Comparison of ENCODE assay signal across 1 cellular context in the genomic region with DNA sequence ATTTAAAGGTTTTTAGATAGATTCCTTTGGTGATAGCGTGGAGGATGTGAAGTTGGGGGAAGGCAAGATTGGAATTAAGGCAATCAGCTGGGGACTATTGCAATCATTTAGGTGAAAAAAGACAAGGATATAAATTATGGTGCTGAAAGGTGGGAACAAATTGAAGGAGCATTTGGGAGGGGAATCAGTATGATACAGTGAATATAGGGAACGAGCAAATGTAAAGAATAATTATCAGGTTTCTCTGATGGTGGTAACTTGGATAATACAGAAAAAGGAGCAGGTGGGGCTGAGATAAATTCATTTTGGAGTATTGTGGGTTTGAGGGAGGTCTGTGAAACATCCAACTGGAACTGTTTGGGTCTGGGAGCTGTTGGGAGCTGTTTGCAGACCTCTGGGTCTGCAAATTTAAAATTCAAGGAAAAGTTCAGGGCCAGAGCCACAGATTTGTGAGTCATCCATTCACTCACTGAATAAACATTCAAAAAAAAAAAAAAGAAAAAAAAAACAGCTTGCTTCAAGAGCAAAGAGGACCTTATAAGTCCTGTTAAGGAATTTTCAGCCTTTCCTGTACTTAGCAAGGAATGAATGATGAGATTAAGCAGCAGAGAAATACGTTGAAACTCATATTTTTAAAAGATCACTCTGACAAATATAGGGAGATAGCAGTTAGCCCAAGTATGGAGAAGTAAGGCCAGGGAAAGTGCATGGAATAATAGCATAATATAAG.
TF ChIP-seq lines count a peak whose summit lies in the region.

No MANE protein-coding gene starts in this region.

TF ChIP-seq in HepG2, 621 proteins besides CTCF, POLR2A, EP300 and RAD21 (continued from another document and continues in another):
- TF ChIP-seq, protein P1, sequence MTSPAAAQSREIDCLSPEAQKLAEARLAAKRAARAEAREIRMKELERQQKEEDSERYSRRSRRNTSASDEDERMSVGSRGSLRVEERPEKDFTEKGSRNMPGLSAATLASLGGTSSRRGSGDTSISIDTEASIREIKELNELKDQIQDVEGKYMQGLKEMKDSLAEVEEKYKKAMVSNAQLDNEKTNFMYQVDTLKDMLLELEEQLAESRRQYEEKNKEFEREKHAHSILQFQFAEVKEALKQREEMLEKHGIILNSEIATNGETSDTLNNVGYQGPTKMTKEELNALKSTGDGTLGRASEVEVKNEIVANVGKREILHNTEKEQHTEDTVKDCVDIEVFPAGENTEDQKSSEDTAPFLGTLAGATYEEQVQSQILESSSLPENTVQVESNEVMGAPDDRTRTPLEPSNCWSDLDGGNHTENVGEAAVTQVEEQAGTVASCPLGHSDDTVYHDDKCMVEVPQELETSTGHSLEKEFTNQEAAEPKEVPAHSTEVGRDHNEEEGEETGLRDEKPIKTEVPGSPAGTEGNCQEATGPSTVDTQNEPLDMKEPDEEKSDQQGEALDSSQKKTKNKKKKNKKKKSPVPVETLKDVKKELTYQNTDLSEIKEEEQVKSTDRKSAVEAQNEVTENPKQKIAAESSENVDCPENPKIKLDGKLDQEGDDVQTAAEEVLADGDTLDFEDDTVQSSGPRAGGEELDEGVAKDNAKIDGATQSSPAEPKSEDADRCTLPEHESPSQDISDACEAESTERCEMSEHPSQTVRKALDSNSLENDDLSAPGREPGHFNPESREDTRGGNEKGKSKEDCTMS (CRISPR knock-in tag; conservative IDR thresholded peaks at IDR 0.05) = no peak
- TF ChIP-seq NFE2L2 (IDR thresholded peaks at IDR 0.05; ENCODE audit: low read length) = no peak
- TF ChIP-seq ZNF543 (CRISPR knock-in tag; IDR thresholded peaks at IDR 0.05) = no peak
- TF ChIP-seq, protein P2, sequence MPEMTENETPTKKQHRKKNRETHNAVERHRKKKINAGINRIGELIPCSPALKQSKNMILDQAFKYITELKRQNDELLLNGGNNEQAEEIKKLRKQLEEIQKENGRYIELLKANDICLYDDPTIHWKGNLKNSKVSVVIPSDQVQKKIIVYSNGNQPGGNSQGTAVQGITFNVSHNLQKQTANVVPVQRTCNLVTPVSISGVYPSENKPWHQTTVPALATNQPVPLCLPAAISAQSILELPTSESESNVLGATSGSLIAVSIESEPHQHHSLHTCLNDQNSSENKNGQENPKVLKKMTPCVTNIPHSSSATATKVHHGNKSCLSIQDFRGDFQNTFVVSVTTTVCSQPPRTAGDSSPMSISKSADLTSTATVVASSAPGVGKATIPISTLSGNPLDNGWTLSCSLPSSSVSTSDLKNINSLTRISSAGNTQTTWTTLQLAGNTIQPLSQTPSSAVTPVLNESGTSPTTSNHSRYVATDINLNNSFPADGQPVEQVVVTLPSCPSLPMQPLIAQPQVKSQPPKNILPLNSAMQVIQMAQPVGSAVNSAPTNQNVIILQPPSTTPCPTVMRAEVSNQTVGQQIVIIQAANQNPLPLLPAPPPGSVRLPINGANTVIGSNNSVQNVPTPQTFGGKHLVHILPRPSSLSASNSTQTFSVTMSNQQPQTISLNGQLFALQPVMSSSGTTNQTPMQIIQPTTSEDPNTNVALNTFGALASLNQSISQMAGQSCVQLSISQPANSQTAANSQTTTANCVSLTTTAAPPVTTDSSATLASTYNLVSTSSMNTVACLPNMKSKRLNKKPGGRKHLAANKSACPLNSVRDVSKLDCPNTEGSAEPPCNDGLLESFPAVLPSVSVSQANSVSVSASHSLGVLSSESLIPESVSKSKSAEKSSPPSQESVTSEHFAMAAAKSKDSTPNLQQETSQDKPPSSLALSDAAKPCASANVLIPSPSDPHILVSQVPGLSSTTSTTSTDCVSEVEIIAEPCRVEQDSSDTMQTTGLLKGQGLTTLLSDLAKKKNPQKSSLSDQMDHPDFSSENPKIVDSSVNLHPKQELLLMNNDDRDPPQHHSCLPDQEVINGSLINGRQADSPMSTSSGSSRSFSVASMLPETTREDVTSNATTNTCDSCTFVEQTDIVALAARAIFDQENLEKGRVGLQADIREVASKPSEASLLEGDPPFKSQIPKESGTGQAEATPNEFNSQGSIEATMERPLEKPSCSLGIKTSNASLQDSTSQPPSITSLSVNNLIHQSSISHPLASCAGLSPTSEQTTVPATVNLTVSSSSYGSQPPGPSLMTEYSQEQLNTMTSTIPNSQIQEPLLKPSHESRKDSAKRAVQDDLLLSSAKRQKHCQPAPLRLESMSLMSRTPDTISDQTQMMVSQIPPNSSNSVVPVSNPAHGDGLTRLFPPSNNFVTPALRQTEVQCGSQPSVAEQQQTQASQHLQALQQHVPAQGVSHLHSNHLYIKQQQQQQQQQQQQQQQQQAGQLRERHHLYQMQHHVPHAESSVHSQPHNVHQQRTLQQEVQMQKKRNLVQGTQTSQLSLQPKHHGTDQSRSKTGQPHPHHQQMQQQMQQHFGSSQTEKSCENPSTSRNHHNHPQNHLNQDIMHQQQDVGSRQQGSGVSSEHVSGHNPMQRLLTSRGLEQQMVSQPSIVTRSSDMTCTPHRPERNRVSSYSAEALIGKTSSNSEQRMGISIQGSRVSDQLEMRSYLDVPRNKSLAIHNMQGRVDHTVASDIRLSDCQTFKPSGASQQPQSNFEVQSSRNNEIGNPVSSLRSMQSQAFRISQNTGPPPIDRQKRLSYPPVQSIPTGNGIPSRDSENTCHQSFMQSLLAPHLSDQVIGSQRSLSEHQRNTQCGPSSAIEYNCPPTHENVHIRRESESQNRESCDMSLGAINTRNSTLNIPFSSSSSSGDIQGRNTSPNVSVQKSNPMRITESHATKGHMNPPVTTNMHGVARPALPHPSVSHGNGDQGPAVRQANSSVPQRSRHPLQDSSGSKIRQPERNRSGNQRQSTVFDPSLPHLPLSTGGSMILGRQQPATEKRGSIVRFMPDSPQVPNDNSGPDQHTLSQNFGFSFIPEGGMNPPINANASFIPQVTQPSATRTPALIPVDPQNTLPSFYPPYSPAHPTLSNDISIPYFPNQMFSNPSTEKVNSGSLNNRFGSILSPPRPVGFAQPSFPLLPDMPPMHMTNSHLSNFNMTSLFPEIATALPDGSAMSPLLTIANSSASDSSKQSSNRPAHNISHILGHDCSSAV (CRISPR knock-in tag; IDR thresholded peaks at IDR 0.05; ENCODE audit: borderline replicate concordance) = no peak
- peak; percentile 34 for TF ChIP-seq STAG1 (CRISPR knock-in tag; IDR thresholded peaks at IDR 0.05)
- TF ChIP-seq MTA1 (CRISPR knock-in tag; IDR thresholded peaks at IDR 0.05; ENCODE audit: borderline replicate concordance) = no peak
- no peak for TF ChIP-seq ZIK1 (CRISPR knock-in tag; IDR thresholded peaks at IDR 0.05; ENCODE audit: borderline replicate concordance, low read depth)
- TF ChIP-seq JUN (CRISPR knock-in tag; IDR thresholded peaks at IDR 0.05) = peak; percentile 36; the same call in 1 of the 2 replicates
- TF ChIP-seq FIP1L1 (IDR thresholded peaks at IDR 0.05; ENCODE audit: borderline replicate concordance, insufficient read depth, low read depth, low read length) = no peak
- no peak for TF ChIP-seq CC2D1A (CRISPR knock-in tag; IDR thresholded peaks at IDR 0.05)
- TF ChIP-seq, protein P3, sequence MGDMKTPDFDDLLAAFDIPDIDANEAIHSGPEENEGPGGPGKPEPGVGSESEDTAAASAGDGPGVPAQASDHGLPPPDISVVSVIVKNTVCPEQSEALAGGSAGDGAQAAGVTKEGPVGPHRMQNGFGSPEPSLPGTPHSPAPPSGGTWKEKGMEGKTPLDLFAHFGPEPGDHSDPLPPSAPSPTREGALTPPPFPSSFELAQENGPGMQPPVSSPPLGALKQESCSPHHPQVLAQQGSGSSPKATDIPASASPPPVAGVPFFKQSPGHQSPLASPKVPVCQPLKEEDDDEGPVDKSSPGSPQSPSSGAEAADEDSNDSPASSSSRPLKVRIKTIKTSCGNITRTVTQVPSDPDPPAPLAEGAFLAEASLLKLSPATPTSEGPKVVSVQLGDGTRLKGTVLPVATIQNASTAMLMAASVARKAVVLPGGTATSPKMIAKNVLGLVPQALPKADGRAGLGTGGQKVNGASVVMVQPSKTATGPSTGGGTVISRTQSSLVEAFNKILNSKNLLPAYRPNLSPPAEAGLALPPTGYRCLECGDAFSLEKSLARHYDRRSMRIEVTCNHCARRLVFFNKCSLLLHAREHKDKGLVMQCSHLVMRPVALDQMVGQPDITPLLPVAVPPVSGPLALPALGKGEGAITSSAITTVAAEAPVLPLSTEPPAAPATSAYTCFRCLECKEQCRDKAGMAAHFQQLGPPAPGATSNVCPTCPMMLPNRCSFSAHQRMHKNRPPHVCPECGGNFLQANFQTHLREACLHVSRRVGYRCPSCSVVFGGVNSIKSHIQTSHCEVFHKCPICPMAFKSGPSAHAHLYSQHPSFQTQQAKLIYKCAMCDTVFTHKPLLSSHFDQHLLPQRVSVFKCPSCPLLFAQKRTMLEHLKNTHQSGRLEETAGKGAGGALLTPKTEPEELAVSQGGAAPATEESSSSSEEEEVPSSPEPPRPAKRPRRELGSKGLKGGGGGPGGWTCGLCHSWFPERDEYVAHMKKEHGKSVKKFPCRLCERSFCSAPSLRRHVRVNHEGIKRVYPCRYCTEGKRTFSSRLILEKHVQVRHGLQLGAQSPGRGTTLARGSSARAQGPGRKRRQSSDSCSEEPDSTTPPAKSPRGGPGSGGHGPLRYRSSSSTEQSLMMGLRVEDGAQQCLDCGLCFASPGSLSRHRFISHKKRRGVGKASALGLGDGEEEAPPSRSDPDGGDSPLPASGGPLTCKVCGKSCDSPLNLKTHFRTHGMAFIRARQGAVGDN (CRISPR knock-in tag; IDR thresholded peaks at IDR 0.05) = no peak
- no peak for TF ChIP-seq TCF7L2 (IDR thresholded peaks at IDR 0.05; ENCODE audit: low read depth, low read length)
- no peak for TF ChIP-seq GLI4 (CRISPR knock-in tag; IDR thresholded peaks at IDR 0.05; ENCODE audit: borderline replicate concordance)
- TF ChIP-seq JARID2 (CRISPR knock-in tag; IDR thresholded peaks at IDR 0.05; ENCODE audit: insufficient replicate concordance) = no peak
- TF ChIP-seq, protein P4, sequence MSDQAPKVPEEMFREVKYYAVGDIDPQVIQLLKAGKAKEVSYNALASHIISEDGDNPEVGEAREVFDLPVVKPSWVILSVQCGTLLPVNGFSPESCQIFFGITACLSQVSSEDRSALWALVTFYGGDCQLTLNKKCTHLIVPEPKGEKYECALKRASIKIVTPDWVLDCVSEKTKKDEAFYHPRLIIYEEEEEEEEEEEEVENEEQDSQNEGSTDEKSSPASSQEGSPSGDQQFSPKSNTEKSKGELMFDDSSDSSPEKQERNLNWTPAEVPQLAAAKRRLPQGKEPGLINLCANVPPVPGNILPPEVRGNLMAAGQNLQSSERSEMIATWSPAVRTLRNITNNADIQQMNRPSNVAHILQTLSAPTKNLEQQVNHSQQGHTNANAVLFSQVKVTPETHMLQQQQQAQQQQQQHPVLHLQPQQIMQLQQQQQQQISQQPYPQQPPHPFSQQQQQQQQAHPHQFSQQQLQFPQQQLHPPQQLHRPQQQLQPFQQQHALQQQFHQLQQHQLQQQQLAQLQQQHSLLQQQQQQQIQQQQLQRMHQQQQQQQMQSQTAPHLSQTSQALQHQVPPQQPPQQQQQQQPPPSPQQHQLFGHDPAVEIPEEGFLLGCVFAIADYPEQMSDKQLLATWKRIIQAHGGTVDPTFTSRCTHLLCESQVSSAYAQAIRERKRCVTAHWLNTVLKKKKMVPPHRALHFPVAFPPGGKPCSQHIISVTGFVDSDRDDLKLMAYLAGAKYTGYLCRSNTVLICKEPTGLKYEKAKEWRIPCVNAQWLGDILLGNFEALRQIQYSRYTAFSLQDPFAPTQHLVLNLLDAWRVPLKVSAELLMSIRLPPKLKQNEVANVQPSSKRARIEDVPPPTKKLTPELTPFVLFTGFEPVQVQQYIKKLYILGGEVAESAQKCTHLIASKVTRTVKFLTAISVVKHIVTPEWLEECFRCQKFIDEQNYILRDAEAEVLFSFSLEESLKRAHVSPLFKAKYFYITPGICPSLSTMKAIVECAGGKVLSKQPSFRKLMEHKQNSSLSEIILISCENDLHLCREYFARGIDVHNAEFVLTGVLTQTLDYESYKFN (CRISPR knock-in tag; conservative IDR thresholded peaks at IDR 0.05) = peak; percentile 86
- TF ChIP-seq ZNF766 (CRISPR knock-in tag; IDR thresholded peaks at IDR 0.05; ENCODE audit: borderline replicate concordance) = no peak
- TF ChIP-seq KLF6 (CRISPR knock-in tag; IDR thresholded peaks at IDR 0.05) = no peak
- TF ChIP-seq SSRP1 (CRISPR knock-in tag; IDR thresholded peaks at IDR 0.05) = peak; percentile 63; the same call in 1 of the 2 replicates
- TF ChIP-seq, protein P5, sequence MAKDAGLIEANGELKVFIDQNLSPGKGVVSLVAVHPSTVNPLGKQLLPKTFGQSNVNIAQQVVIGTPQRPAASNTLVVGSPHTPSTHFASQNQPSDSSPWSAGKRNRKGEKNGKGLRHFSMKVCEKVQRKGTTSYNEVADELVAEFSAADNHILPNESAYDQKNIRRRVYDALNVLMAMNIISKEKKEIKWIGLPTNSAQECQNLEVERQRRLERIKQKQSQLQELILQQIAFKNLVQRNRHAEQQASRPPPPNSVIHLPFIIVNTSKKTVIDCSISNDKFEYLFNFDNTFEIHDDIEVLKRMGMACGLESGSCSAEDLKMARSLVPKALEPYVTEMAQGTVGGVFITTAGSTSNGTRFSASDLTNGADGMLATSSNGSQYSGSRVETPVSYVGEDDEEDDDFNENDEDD (CRISPR knock-in tag; IDR thresholded peaks at IDR 0.05; ENCODE audit: borderline replicate concordance) = no peak
- TF ChIP-seq, protein P6, sequence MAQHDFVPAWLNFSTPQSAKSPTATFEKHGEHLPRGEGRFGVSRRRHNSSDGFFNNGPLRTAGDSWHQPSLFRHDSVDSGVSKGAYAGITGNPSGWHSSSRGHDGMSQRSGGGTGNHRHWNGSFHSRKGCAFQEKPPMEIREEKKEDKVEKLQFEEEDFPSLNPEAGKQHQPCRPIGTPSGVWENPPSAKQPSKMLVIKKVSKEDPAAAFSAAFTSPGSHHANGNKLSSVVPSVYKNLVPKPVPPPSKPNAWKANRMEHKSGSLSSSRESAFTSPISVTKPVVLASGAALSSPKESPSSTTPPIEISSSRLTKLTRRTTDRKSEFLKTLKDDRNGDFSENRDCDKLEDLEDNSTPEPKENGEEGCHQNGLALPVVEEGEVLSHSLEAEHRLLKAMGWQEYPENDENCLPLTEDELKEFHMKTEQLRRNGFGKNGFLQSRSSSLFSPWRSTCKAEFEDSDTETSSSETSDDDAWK (CRISPR knock-in tag; IDR thresholded peaks at IDR 0.05) = no peak
- no peak for TF ChIP-seq ZNF329 (CRISPR knock-in tag; IDR thresholded peaks at IDR 0.05; ENCODE audit: low read depth)
- TF ChIP-seq ZNF879 (CRISPR knock-in tag; IDR thresholded peaks at IDR 0.05) = no peak
- TF ChIP-seq ZNF138 (CRISPR knock-in tag; IDR thresholded peaks at IDR 0.05; ENCODE audit: low read depth) = no peak
- TF ChIP-seq, protein P7, sequence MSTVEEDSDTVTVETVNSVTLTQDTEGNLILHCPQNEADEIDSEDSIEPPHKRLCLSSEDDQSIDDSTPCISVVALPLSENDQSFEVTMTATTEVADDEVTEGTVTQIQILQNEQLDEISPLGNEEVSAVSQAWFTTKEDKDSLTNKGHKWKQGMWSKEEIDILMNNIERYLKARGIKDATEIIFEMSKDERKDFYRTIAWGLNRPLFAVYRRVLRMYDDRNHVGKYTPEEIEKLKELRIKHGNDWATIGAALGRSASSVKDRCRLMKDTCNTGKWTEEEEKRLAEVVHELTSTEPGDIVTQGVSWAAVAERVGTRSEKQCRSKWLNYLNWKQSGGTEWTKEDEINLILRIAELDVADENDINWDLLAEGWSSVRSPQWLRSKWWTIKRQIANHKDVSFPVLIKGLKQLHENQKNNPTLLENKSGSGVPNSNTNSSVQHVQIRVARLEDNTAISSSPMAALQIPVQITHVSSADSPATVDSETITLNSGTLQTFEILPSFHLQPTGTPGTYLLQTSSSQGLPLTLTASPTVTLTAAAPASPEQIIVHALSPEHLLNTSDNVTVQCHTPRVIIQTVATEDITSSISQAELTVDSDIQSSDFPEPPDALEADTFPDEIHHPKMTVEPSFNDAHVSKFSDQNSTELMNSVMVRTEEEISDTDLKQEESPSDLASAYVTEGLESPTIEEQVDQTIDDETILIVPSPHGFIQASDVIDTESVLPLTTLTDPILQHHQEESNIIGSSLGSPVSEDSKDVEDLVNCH (CRISPR knock-in tag; IDR thresholded peaks at IDR 0.05) = no peak
- no peak for TF ChIP-seq ZNF773 (CRISPR knock-in tag; IDR thresholded peaks at IDR 0.05; ENCODE audit: borderline replicate concordance)
- no peak for TF ChIP-seq FOXO1 (CRISPR knock-in tag; IDR thresholded peaks at IDR 0.05)
- no peak for TF ChIP-seq KMT2B (CRISPR knock-in tag; IDR thresholded peaks at IDR 0.05)
- TF ChIP-seq FOSL2 (CRISPR knock-in tag; IDR thresholded peaks at IDR 0.05) = peak; percentile 94
- TF ChIP-seq ZSCAN12 (CRISPR knock-in tag; IDR thresholded peaks at IDR 0.05) = no peak
